Comparison of ENCODE assay signal across 17 cellular contexts in the genomic region with DNA sequence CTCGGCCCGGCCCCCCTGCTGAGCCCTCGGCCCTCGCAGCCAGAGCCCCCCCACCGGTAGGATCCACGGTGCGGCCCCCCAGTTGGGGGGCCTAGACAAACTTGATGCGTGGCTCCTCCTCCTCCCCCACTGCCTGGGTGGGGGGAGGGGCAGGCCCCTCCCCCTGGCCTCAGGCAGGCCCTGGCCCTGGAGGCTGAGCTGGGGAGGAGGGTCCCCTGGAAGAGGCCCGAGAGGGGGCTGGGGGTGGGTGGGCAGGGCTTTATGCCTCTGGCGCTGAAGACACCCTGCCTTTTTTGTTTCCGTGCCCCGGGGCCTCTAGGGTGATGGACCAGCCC. TPM values are rescaled to one million over a fixed set of nuclear protein-coding genes. Genes with fewer than 3 reads are reported as not detected.
DNase-seq lines count a peak whose midpoint lies in the region; FAIRE-seq and TF ChIP-seq lines count a peak whose summit lies in the region.
"Had no signal": no experiment of that assay in that cellular context is flagged by ENCODE, and none has a peak within 500 bp of the region (broad histone marks: within the 10 kb centered on the region; RNA-seq: fewer than 3 reads in every experiment).

No MANE protein-coding gene starts in this region.

- DNase-seq in H7 (peak; percentile 92), SJCRH30 (peak in 1 of 2 experiments; percentile 40), iPS-NIHi11 (ENCODE audit: low spot score) (peak; percentile 72), osteoblast (ENCODE audit: insufficient read length, low spot score, missing footprints) (peak; percentile 65), HAP-1 (ENCODE audit: low spot score in 2 of 2) (no peak), RCC 7860 (ENCODE audit: low spot score) (no peak), COLO829 (ENCODE audit: low spot score) (no peak)
- DNase-seq: C1 segment of cervical spinal cord; Caco-2; CD4-positive, alpha-beta memory T cell; DMS153; DND-41; GOT3 had no signal

- H2AFZ ChIP-seq in osteoblast (ENCODE audit: low read length) = no peak overlapping the region

- TF ChIP-seq CTCF in osteoblast (IDR thresholded peaks at IDR 0.05; ENCODE audit: extremely low read depth, low read depth, low read length) = no peak

- no peak for FAIRE-seq in RCC 7860 (lab: Jason Lieb, UNC)
- FAIRE-seq: G401.6, GM12892, GM19239 had no signal

- H3K27me3 ChIP-seq in H7 (ENCODE audit: control insufficient read depth, insufficient read depth, low read length) = peaks cover 9% of the 10 kb centered on the region
- H3K27me3 ChIP-seq in SJCRH30 = peaks cover 7% of the 10 kb centered on the region; the same call in 1 of the 2 replicates
- no peaks in the 10 kb centered on the region for H3K27me3 ChIP-seq in osteoblast (ENCODE audit: insufficient read depth, low read length)
- 0 out of 2 replicates have a peak, but pooled peaks cover under 1% of the 10 kb centered on the region for H3K27me3 ChIP-seq in HAP-1 (ENCODE audit: low read depth)

- no peaks in the 10 kb centered on the region for H3K9me3 ChIP-seq in SJCRH30 (replicated peaks)
- no peaks in the 10 kb centered on the region for H3K9me3 ChIP-seq in osteoblast (ENCODE audit: low read depth, low read length)
- no peaks in the 10 kb centered on the region for H3K9me3 ChIP-seq in HAP-1
- H3K9me3 ChIP-seq: Caco-2 had no signal

- peaks cover 2% of the 10 kb centered on the region for H3K79me2 ChIP-seq in osteoblast (ENCODE audit: insufficient read depth, low read length)

- no peak overlapping the region for H3K4me2 ChIP-seq in osteoblast (ENCODE audit: insufficient read depth, low read length)

- H3K27ac ChIP-seq in SJCRH30 = no peak overlapping the region
- no peak overlapping the region for H3K27ac ChIP-seq in osteoblast (ENCODE audit: low read depth, low read length)

- H3K4me1 ChIP-seq in SJCRH30 (peaks cover 4% of the 10 kb centered on the region; the same call in 1 of the 2 replicates), osteoblast (ENCODE audit: insufficient read depth, low read length) (peaks cover 7% of the 10 kb centered on the region), HAP-1 (no peaks in the 10 kb centered on the region)

- in situ Hi-C loops in HAP-1 (cut with MboI; ENCODE audit: low sequenced_read_pairs) = no loop called here

- H3K36me3 ChIP-seq in H7 (replicated peaks; ENCODE audit: control insufficient read depth, insufficient read depth, low read length) = no peaks in the 10 kb centered on the region
- no peaks in the 10 kb centered on the region for H3K36me3 ChIP-seq in SJCRH30
- H3K36me3 ChIP-seq in osteoblast (ENCODE audit: insufficient read depth, low read length) = no peaks in the 10 kb centered on the region
- H3K36me3 ChIP-seq in HAP-1 (replicated peaks) = peaks cover 3% of the 10 kb centered on the region; the same call in 1 of the 2 replicates

- peaks cover 4% of the 10 kb centered on the region for H4K20me1 ChIP-seq in osteoblast (ENCODE audit: insufficient read depth, low read length)

- peak overlapping the region; percentile 5; the same call in 1 of the 2 replicates for H3K4me3 ChIP-seq in H7 (ENCODE audit: insufficient read depth, low read depth, low read length)
- peak overlapping the region; percentile 36 for H3K4me3 ChIP-seq in SJCRH30
- H3K4me3 ChIP-seq in osteoblast (ENCODE audit: insufficient read depth, low read length) = no peak overlapping the region
- no peak overlapping the region for H3K4me3 ChIP-seq in HAP-1

RNA-seq across cellular contexts. Expression of gene VPS37D, which starts 3.7 kb away (rescaled TPM):
- 6.0 and 6.4 TPM in 2 replicates for total RNA-seq in H7 (2014; rRNA removed; shearing (Covaris generic))
- total RNA-seq in SJCRH30 (2014; rRNA removed; shearing (Covaris generic)) = 0.53 and 1.2 TPM in 2 replicates
- total RNA-seq in osteoblast = 5.8 and 5.9 TPM in 2 replicates
- total RNA-seq: CD4-positive, alpha-beta memory T cell had no signal

RNA-seq across cellular contexts. Expression of gene DNAJC30, which starts 12.0 kb away (rescaled TPM):
- 2.4 and 2.7 TPM in 2 replicates for total RNA-seq in H7 (2014; rRNA removed; shearing (Covaris generic))
- total RNA-seq in SJCRH30 (2014; rRNA removed; shearing (Covaris generic)) = 5.1 and 6.0 TPM in 2 replicates
- 2.9 TPM in 2 replicates for total RNA-seq in osteoblast

RNA-seq across cellular contexts. Expression of gene BUD23, which starts 12.1 kb away (rescaled TPM):
- total RNA-seq in H7 (2014; rRNA removed; shearing (Covaris generic)) = 39.3 and 48.0 TPM in 2 replicates
- 86.6 and 91.7 TPM in 2 replicates for total RNA-seq in SJCRH30 (2014; rRNA removed; shearing (Covaris generic))
- 33.9 and 36.9 TPM in 2 replicates for total RNA-seq in osteoblast

RNA-seq across cellular contexts. Expression of gene MLXIPL, which starts 47.0 kb away (rescaled TPM):
- 0.63 and 0.73 TPM in 2 replicates for total RNA-seq in H7 (2014; rRNA removed; shearing (Covaris generic))
- 0.10 TPM in 1 of 2 replicates, not detected in the other for total RNA-seq in SJCRH30 (2014; rRNA removed; shearing (Covaris generic))
- total RNA-seq in osteoblast = 0.29 and 0.72 TPM in 2 replicates
- total RNA-seq: A172; CD4-positive, alpha-beta memory T cell had no signal

RNA-seq across cellular contexts. Expression of gene STX1A, which starts 48.2 kb away (rescaled TPM):
- 16.8 and 19.4 TPM in 2 replicates for total RNA-seq in H7 (2014; rRNA removed; shearing (Covaris generic))
- total RNA-seq in SJCRH30 (2014; rRNA removed; shearing (Covaris generic)) = 6.9 and 10.4 TPM in 2 replicates
- 15.9 and 17.4 TPM in 2 replicates for total RNA-seq in osteoblast

Comparison
In these comparisons a context has a peak if more than half of its experiments do, and no peak if none do; other contexts are left out.
1. DNase-seq: peak in H7 (single experiment), iPS-NIHi11 (single experiment) and osteoblast (single experiment); none in HAP-1 (0 of 2), RCC 7860 (single experiment) and COLO829 (single experiment).
2. H3K4me3 ChIP-seq: peak in H7 (single experiment) and SJCRH30 (single experiment); none in osteoblast (single experiment) and HAP-1 (single experiment).